Comparison of ENCODE assay signal across 1 cellular context in the genomic region with DNA sequence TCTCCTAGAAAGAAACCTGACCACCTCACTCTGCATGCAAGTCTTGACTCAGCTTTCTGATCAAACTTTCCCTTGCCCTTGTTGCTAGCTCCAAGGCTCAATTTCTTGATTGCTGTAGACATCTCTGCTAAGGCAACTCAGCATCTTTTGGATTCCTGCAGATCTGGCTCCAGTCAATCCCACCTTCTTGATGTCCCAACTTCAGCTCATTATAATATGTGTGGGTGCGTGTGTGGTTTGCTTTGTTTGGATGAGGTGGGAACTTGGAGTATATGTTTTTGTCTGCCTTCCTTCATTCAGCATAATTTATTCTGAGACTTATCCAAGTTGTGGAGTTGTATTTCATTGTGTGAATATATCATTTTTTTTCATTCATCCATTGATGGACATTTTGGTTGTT.
TF ChIP-seq lines count a peak whose summit lies in the region.

No MANE protein-coding gene starts in this region.

TF ChIP-seq in IMR-90, 13 proteins besides CTCF, POLR2A, EP300 and RAD21 (continued from another document):
- TF ChIP-seq RCOR1 (IDR thresholded peaks at IDR 0.05; ENCODE audit: insufficient replicate concordance, low read length): no peak
- TF ChIP-seq MXI1 (IDR thresholded peaks at IDR 0.05; ENCODE audit: borderline replicate concordance, low read depth, low read length): no peak
- no peak for TF ChIP-seq RFX5 (IDR thresholded peaks at IDR 0.05; ENCODE audit: low read depth, low read length)
- TF ChIP-seq SMC3 (IDR thresholded peaks at IDR 0.05; ENCODE audit: low read depth, low read length): no peak
- TF ChIP-seq BHLHE40 (IDR thresholded peaks at IDR 0.05; ENCODE audit: low read depth, low read length): no peak
- no peak for TF ChIP-seq CEBPB (IDR thresholded peaks at IDR 0.05; ENCODE audit: low read depth, low read length)
- TF ChIP-seq FOS (IDR thresholded peaks at IDR 0.05; ENCODE audit: low read depth, low read length): no peak
- TF ChIP-seq, protein P1, sequence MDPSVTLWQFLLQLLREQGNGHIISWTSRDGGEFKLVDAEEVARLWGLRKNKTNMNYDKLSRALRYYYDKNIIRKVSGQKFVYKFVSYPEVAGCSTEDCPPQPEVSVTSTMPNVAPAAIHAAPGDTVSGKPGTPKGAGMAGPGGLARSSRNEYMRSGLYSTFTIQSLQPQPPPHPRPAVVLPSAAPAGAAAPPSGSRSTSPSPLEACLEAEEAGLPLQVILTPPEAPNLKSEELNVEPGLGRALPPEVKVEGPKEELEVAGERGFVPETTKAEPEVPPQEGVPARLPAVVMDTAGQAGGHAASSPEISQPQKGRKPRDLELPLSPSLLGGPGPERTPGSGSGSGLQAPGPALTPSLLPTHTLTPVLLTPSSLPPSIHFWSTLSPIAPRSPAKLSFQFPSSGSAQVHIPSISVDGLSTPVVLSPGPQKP (IDR thresholded peaks at IDR 0.05; ENCODE audit: borderline replicate concordance, low read depth, low read length): no peak
- TF ChIP-seq MAZ (IDR thresholded peaks at IDR 0.05; ENCODE audit: borderline replicate concordance, low read depth, low read length): no peak
- no peak for TF ChIP-seq MAFK (IDR thresholded peaks at IDR 0.05; ENCODE audit: low read depth, low read length)
- TF ChIP-seq, protein P2, sequence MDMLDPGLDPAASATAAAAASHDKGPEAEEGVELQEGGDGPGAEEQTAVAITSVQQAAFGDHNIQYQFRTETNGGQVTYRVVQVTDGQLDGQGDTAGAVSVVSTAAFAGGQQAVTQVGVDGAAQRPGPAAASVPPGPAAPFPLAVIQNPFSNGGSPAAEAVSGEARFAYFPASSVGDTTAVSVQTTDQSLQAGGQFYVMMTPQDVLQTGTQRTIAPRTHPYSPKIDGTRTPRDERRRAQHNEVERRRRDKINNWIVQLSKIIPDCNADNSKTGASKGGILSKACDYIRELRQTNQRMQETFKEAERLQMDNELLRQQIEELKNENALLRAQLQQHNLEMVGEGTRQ (IDR thresholded peaks at IDR 0.05; ENCODE audit: low read depth, low read length): no peak
